Comparison of ENCODE assay signal across 10 cellular contexts in genomic region chr2:160375802-160376469, GRCh38.
DNase-seq lines count a peak whose midpoint lies in the region; ATAC-seq, FAIRE-seq and TF ChIP-seq lines count a peak whose summit lies in the region.
"Had no signal": no experiment of that assay in that cellular context is flagged by ENCODE, and none has a peak within 500 bp of the region (broad histone marks: within the 10 kb centered on the region; RNA-seq: fewer than 3 reads in every experiment).

No MANE protein-coding gene starts in this region.

- no peak for FAIRE-seq in GM12891 (lab: Jason Lieb, UNC)
- FAIRE-seq: A204.1 had no signal

- WGBS in transverse colon (ENCODE audit: low coverage in 1 of 2), 2 donors: 51 to 81% methylated on average over 2 of the region's 2 CpGs

- H3K36me3 ChIP-seq in adipocyte (ENCODE audit: control insufficient read depth, insufficient read depth, low read length, severe bottlenecking): no peaks in the 10 kb centered on the region
- H3K36me3 ChIP-seq in transverse colon: no peaks in the 10 kb centered on the region

- no peak for TF ChIP-seq POLR2A in transverse colon (IDR thresholded peaks at IDR 0.05)
- TF ChIP-seq POLR2A in GM12891 (IDR thresholded peaks at IDR 0.05; ENCODE audit: low read depth, low read length): no peak

- no peak for TF ChIP-seq CTCF in transverse colon (IDR thresholded peaks at IDR 0.05)

- DNase-seq in SKM-1 (lab: John Stamatoyannopoulos, UW; ENCODE audit: unreplicated experiment) (peak; percentile 19), SKM-1 treated with dmso at 0.1 percent for 144 hours (lab: John Stamatoyannopoulos, UW; ENCODE audit: unreplicated experiment) (no peak), adipocyte (ENCODE audit: low read depth) (peak; percentile 55), iris pigment epithelial cell (ENCODE audit: low read depth) (peak; percentile 86), transverse colon (no peak), GM12891 (ENCODE audit: insufficient read length, low spot score) (no peak), left colon (no peak)
- DNase-seq: activated CD4-positive, alpha-beta T cell treated with anti-CD3 and anti-CD28 coated beads, Interleukin-2, amount 50 U/mL, for 1 hour had no signal

- H3K4me1 ChIP-seq in adipocyte (ENCODE audit: control insufficient read depth, insufficient read depth, low read length) (peaks cover 96% of the 10 kb centered on the region), transverse colon (peaks cover 30 to 98% (median 58%) of the 10 kb centered on the region in 4 donors)

- TF ChIP-seq EP300 in transverse colon (IDR thresholded peaks at IDR 0.05; ENCODE audit: low read depth): no peak

- no peak for ATAC-seq in GM19324 (IDR thresholded peaks at IDR 0.05; ENCODE audit: low FRiP score, unreplicated experiment)
- ATAC-seq in left colon: no peak

- H3K27ac ChIP-seq in transverse colon: peak overlapping the region; percentile 45 to 68 (median 66)

- intact Hi-C loops in transverse colon (cut with DNase I; ENCODE audit: low total_unique reads) (no loop called here), left colon (cut with DNase I, micrococcal nuclease) (no loop called here)

- H3K4me3 ChIP-seq in adipocyte (ENCODE audit: low read length) (peak overlapping the region; percentile 56), transverse colon (no peak overlapping the region)

- peak overlapping the region; percentile 39 for H3K9ac ChIP-seq in adipocyte (ENCODE audit: low read length)

- H3K27me3 ChIP-seq in adipocyte (replicated peaks; ENCODE audit: control insufficient read depth, insufficient read depth, low read length) (no peaks in the 10 kb centered on the region), transverse colon (peaks cover 5% of the 10 kb centered on the region)

- in situ Hi-C loops in transverse colon (cut with MboI; ENCODE audit: low pct_ligation_motif_present in 1 of 4, low pct_unique_long_range_greater_than_20kb in 1 of 4, low sequenced_read_pairs in 3 of 4): no loop called here

- no peaks in the 10 kb centered on the region for H3K9me3 ChIP-seq in adipocyte (ENCODE audit: control insufficient read depth, low read length)
- no peaks in the 10 kb centered on the region for H3K9me3 ChIP-seq in transverse colon

TF ChIP-seq in GM12891, 5 proteins besides CTCF, POLR2A, EP300 and RAD21:
- TF ChIP-seq SPI1 (IDR thresholded peaks at IDR 0.05; ENCODE audit: low read depth, low read length) (no peak), POLR2AphosphoS5 (IDR thresholded peaks at IDR 0.05; ENCODE audit: low read depth, low read length) (no peak), PAX5 (IDR thresholded peaks at IDR 0.05; ENCODE audit: insufficient read depth, low read length, severe bottlenecking) (no peak), TAF1 (IDR thresholded peaks at IDR 0.05; ENCODE audit: low read depth, low read length) (no peak), POU2F2 (IDR thresholded peaks at IDR 0.05; ENCODE audit: low read depth, low read length) (no peak)

Comparison
In these comparisons a context has a peak if more than half of its experiments do, and no peak if none do; other contexts are left out.
1. DNase-seq: peak in SKM-1 (single experiment), adipocyte (single experiment) and iris pigment epithelial cell (single experiment); none in SKM-1 treated with dmso at 0.1 percent for 144 hours (single experiment), transverse colon (single experiment), GM12891 (single experiment) and left colon (0 of 2).